8 cellular contexts compared by ENCODE assay signal in genomic region chr6:148747145-148747492, GRCh38. TPM values are rescaled to one million over a fixed set of nuclear protein-coding genes. Genes with fewer than 3 reads are reported as not detected.
A peak's percentile ranks its signal among the peaks of the same experiment; 100 is the strongest.
DNase-seq lines count a peak whose midpoint lies in the region; ATAC-seq and TF ChIP-seq lines count a peak whose summit lies in the region.

No MANE protein-coding gene starts in this region.

- peak overlapping the region; percentile 65 for H3K4me3 ChIP-seq in WERI-Rb-1 (ENCODE audit: low read depth, low read length)

- no peak overlapping the region for H3K27ac ChIP-seq in WERI-Rb-1

- no peaks in the 10 kb centered on the region for H3K36me3 ChIP-seq in WERI-Rb-1

- H3K27me3 ChIP-seq in WERI-Rb-1 (ENCODE audit: insufficient read depth, low read depth, severe bottlenecking): peaks cover 46% of the 10 kb centered on the region

- H3K9me3 ChIP-seq in WERI-Rb-1 (ENCODE audit: severe bottlenecking): no peaks in the 10 kb centered on the region

- TF ChIP-seq CTCF in WERI-Rb-1 (IDR thresholded peaks at IDR 0.05; ENCODE audit: low read depth, low read length): no peak

- peak; percentile 14 for ATAC-seq in HG02798 (IDR thresholded peaks at IDR 0.05; ENCODE audit: poor library complexity, unreplicated experiment)

- DNase-seq in GM03348 (ENCODE audit: low spot score): peak; percentile 66
- DNase-seq in WERI-Rb-1: no peak
- peak; percentile 68 for DNase-seq in fibroblast of gingiva (ENCODE audit: low read depth)
- peak; percentile 65 for DNase-seq in myocyte (ENCODE audit: low read depth)
- no peak for DNase-seq in NCI-H1436 (lab: John Stamatoyannopoulos, UW)
- DNase-seq in GM19238 (ENCODE audit: insufficient read length, low spot score): no peak
- DNase-seq in NCI-H2196 treated with DMSO at 0.1 percent for 48 hours (lab: John Stamatoyannopoulos, UW; ENCODE audit: unreplicated experiment): no peak

RNA-seq across cellular contexts. Expression of gene UST, which starts 0.3 kb away (rescaled TPM):
- 8.0 and 10.7 TPM in 2 replicates for total RNA-seq in myocyte
- polyA plus RNA-seq in myocyte (2012): 2.8 TPM

Comparison
In these comparisons a context has a peak if more than half of its experiments do, and no peak if none do; other contexts are left out.
1. DNase-seq: peak in GM03348 (single experiment), fibroblast of gingiva (single experiment) and myocyte (single experiment); none in WERI-Rb-1 (single experiment), NCI-H1436 (single experiment), GM19238 (single experiment) and NCI-H2196 treated with DMSO at 0.1 percent for 48 hours (single experiment).